Comparison of ENCODE assay signal across 22 cellular contexts in genomic region chr7:117205856-117206255, GRCh38.
"Had no signal": no experiment of that assay in that cellular context is flagged by ENCODE, and none has a peak within 500 bp of the region (broad histone marks: within the 10 kb centered on the region; RNA-seq: fewer than 3 reads in every experiment).

No MANE protein-coding gene starts in this region.

- H3K27me3 ChIP-seq: dorsolateral prefrontal cortex, esophagus squamous epithelium, gastrocnemius medialis, heart right ventricle, left lung had no signal

- H3K27ac ChIP-seq: coronary artery, dorsolateral prefrontal cortex, epithelial cell of prostate, esophagus squamous epithelium, gastrocnemius medialis, heart right ventricle, left lung, lower lobe of right lung had no signal

- H3K4me3 ChIP-seq: coronary artery, dorsolateral prefrontal cortex, esophagus squamous epithelium, gastrocnemius medialis, heart right ventricle, left lung, lower lobe of right lung had no signal

- H3K4me3 Mint-ChIP-seq: endodermal cell; naive thymus-derived CD4-positive, alpha-beta T cell had no signal

- H3K4me1 Mint-ChIP-seq: naive thymus-derived CD4-positive, alpha-beta T cell had no signal

- H3K9me3 Mint-ChIP-seq: endodermal cell; naive thymus-derived CD4-positive, alpha-beta T cell had no signal

- H3K27ac Mint-ChIP-seq: endodermal cell; naive thymus-derived CD4-positive, alpha-beta T cell had no signal

- DNase-seq: dermis blood vessel endothelial cell; dorsolateral prefrontal cortex; effector CD4-positive, alpha-beta T cell; effector memory CD4-positive, alpha-beta T cell; endodermal cell; erythroblast; esophagus squamous epithelium; foreskin fibroblast; foreskin melanocyte; gastrocnemius medialis; heart right ventricle; hippocampal formation; left cardiac atrium; left lung; left ventricle myocardium superior; lower lobe of right lung; mesenchymal stem cell; midbrain; naive thymus-derived CD4-positive, alpha-beta T cell had no signal

- ATAC-seq: esophagus mucosa; gastrocnemius medialis; heart right ventricle; left cardiac atrium; left lung; left ventricle myocardium superior; lower lobe of right lung; naive thymus-derived CD4-positive, alpha-beta T cell had no signal

- H3K4me1 ChIP-seq: esophagus squamous epithelium, gastrocnemius medialis, left lung, lower lobe of right lung had no signal

- H3K27me3 Mint-ChIP-seq: naive thymus-derived CD4-positive, alpha-beta T cell had no signal

- H3K9me3 ChIP-seq: esophagus squamous epithelium, gastrocnemius medialis, heart right ventricle, left lung, lower lobe of right lung had no signal
